In the genomic region with DNA sequence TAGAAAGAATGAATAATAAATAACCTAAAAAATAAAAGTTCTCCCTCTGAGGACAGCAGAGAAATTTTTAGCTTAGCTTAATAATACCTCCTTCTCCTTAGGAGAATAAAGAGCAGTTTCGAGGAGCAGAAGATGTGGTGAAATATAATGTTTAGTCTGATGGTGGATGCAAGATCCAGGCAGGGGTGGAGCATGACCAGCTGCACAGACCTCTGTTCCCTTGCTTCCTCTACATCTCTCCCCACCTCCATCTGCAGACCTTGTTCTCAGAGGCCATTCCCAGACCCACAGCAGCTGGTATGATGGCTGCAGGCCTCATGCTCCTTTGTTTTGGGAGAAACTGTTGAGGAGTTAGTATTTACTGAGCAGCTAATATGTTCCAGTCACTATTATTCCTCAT, we compare ENCODE assay signal across 10 cellular contexts. TPM values are rescaled to one million over a fixed set of nuclear protein-coding genes. Genes with fewer than 3 reads are reported as not detected.
A peak's percentile ranks its signal among the peaks of the same experiment; 100 is the strongest.
DNase-seq lines count a peak whose midpoint lies in the region; ATAC-seq and TF ChIP-seq lines count a peak whose summit lies in the region.
"Had no signal": no experiment of that assay in that cellular context is flagged by ENCODE, and none has a peak within 500 bp of the region (broad histone marks: within the 10 kb centered on the region; RNA-seq: fewer than 3 reads in every experiment).

No MANE protein-coding gene starts in this region.

- peaks cover 32% of the 10 kb centered on the region for H3K36me3 Mint-ChIP-seq in activated T-cell treated with anti-CD3 and anti-CD28 coated beads, Interleukin-2, amount 50 U/mL, for 24 hours (ENCODE audit: low read depth)
- peaks cover 23% of the 10 kb centered on the region for H3K36me3 Mint-ChIP-seq in activated naive CD8-positive, alpha-beta T cell treated with anti-CD3 and anti-CD28 coated beads, Interleukin-2, amount 50 U/mL, for 24 hours (ENCODE audit: low read depth)
- peaks cover 16% of the 10 kb centered on the region for H3K36me3 Mint-ChIP-seq in stimulated activated effector memory CD8-positive, alpha-beta T cell treated with anti-CD3 and anti-CD28 coated beads, Interleukin-12 subunit alpha, Interleukin-12 subunit beta, amount 100 ng/mL, for 72 hours
- H3K36me3 Mint-ChIP-seq in Calu3 (ENCODE audit: insufficient read depth, unreplicated experiment), result no peaks in the 10 kb centered on the region

- BruUV-seq in Calu3 (replicated peaks; lab: Mats Ljungman, UMichigan), result no TSS peak

- peaks cover 50% of the 10 kb centered on the region for H3K4me1 ChIP-seq in Loucy (ENCODE audit: insufficient read depth, low read length, poor library complexity, severe bottlenecking)

- H3K4me2 ChIP-seq in Loucy (ENCODE audit: low read depth, low read length, poor library complexity, severe bottlenecking), result peak overlapping the region; percentile 88

- CTCF ChIA-PET in Calu3 (lab: Charles Lee), result no interaction called here

- H3K27ac Mint-ChIP-seq in activated T-cell treated with anti-CD3 and anti-CD28 coated beads, Interleukin-2, amount 50 U/mL, for 24 hours, result peak overlapping the region; percentile 78
- peak overlapping the region; percentile 55 for H3K27ac Mint-ChIP-seq in activated naive CD8-positive, alpha-beta T cell treated with anti-CD3 and anti-CD28 coated beads, Interleukin-2, amount 50 U/mL, for 24 hours
- peak overlapping the region; percentile 74 for H3K27ac Mint-ChIP-seq in stimulated activated effector memory CD8-positive, alpha-beta T cell treated with anti-CD3 and anti-CD28 coated beads, Interleukin-12 subunit alpha, Interleukin-12 subunit beta, amount 100 ng/mL, for 72 hours
- H3K27ac Mint-ChIP-seq in Calu3 (ENCODE audit: unreplicated experiment), result no peak overlapping the region
- H3K27ac Mint-ChIP-seq: CD4-positive, alpha-beta T cell had no signal

- H3K4me1 Mint-ChIP-seq in activated T-cell treated with anti-CD3 and anti-CD28 coated beads, Interleukin-2, amount 50 U/mL, for 24 hours (ENCODE audit: low read depth), result peaks cover 58% of the 10 kb centered on the region
- H3K4me1 Mint-ChIP-seq in activated naive CD8-positive, alpha-beta T cell treated with anti-CD3 and anti-CD28 coated beads, Interleukin-2, amount 50 U/mL, for 24 hours, result peaks cover 61% of the 10 kb centered on the region
- peaks cover 21% of the 10 kb centered on the region for H3K4me1 Mint-ChIP-seq in stimulated activated effector memory CD8-positive, alpha-beta T cell treated with anti-CD3 and anti-CD28 coated beads, Interleukin-12 subunit alpha, Interleukin-12 subunit beta, amount 100 ng/mL, for 72 hours
- H3K4me1 Mint-ChIP-seq in Calu3 (ENCODE audit: low read depth, unreplicated experiment), result no peaks in the 10 kb centered on the region

- H3K9me2 ChIP-seq in Loucy (replicated peaks; ENCODE audit: low read depth, low read length), result no peaks in the 10 kb centered on the region

- H3F3A ChIP-seq in Loucy (ENCODE audit: low read depth), result no peaks in the 10 kb centered on the region

- TF ChIP-seq CTCF in Loucy (conservative IDR thresholded peaks at IDR 0.05; ENCODE audit: low read length) (no peak), Calu3 (IDR thresholded peaks at IDR 0.05; ENCODE audit: unreplicated experiment) (no peak)

- peak overlapping the region; percentile 90 for H3K4me3 ChIP-seq in Loucy (ENCODE audit: low read length, poor library complexity, severe bottlenecking)

- no peaks in the 10 kb centered on the region for H4K20me1 ChIP-seq in Loucy (ENCODE audit: insufficient read depth, low read length, poor library complexity, severe bottlenecking)

- H3K9ac ChIP-seq in Loucy (ENCODE audit: low read depth, low read length, poor library complexity, severe bottlenecking), result peak overlapping the region; percentile 91

- peaks cover 43% of the 10 kb centered on the region for H3K79me2 ChIP-seq in Loucy (ENCODE audit: insufficient read depth, low read length)

- no peaks in the 10 kb centered on the region for H3K27me3 ChIP-seq in Loucy (ENCODE audit: insufficient read depth, low read length, poor library complexity, severe bottlenecking)

- H3K9me3 ChIP-seq in Loucy (ENCODE audit: insufficient read depth, low read depth, low read length), result no peaks in the 10 kb centered on the region

- H3K36me3 ChIP-seq in Loucy (ENCODE audit: insufficient read depth, low read length), result no peaks in the 10 kb centered on the region

- H3K4me3 Mint-ChIP-seq in activated T-cell treated with anti-CD3 and anti-CD28 coated beads, Interleukin-2, amount 50 U/mL, for 24 hours, result no peak overlapping the region
- no peak overlapping the region for H3K4me3 Mint-ChIP-seq in activated naive CD8-positive, alpha-beta T cell treated with anti-CD3 and anti-CD28 coated beads, Interleukin-2, amount 50 U/mL, for 24 hours
- H3K4me3 Mint-ChIP-seq in stimulated activated effector memory CD8-positive, alpha-beta T cell treated with anti-CD3 and anti-CD28 coated beads, Interleukin-12 subunit alpha, Interleukin-12 subunit beta, amount 100 ng/mL, for 72 hours, result no peak overlapping the region
- no peak overlapping the region for H3K4me3 Mint-ChIP-seq in Calu3 (ENCODE audit: low read depth, unreplicated experiment)

- intact Hi-C loops in Calu3 (cut with micrococcal nuclease; ENCODE audit: unreplicated experiment), result no loop called here

- ATAC-seq in activated naive CD8-positive, alpha-beta T cell treated with anti-CD3 and anti-CD28 coated beads, Interleukin-2, amount 50 U/mL, for 24 hours, result no peak
- ATAC-seq in stimulated activated effector memory CD8-positive, alpha-beta T cell treated with anti-CD3 and anti-CD28 coated beads, Interleukin-12 subunit alpha, Interleukin-12 subunit beta, amount 100 ng/mL, for 72 hours, result no peak
- no peak for ATAC-seq in HG03108 (IDR thresholded peaks at IDR 0.05; ENCODE audit: unreplicated experiment)

- DNase-seq in activated T-cell treated with anti-CD3 and anti-CD28 coated beads, Interleukin-2, amount 50 U/mL, for 24 hours, result no peak
- no peak for DNase-seq in activated T-cell treated with anti-CD3 and anti-CD28 coated beads, Interleukin-2, amount 50 U/mL, for 48 hours
- DNase-seq in activated naive CD8-positive, alpha-beta T cell treated with anti-CD3 and anti-CD28 coated beads, Interleukin-2, amount 50 U/mL, for 24 hours, result no peak
- no peak for DNase-seq in stimulated activated effector memory CD8-positive, alpha-beta T cell treated with anti-CD3 and anti-CD28 coated beads, Interleukin-12 subunit alpha, Interleukin-12 subunit beta, amount 100 ng/mL, for 72 hours (ENCODE audit: low spot score in 2 of 2)
- DNase-seq in HuH-7.5 (ENCODE audit: low spot score) (no peak), Calu3 (no peak)
- DNase-seq: CD4-positive, alpha-beta T cell; trophoblast cell had no signal

- no peaks in the 10 kb centered on the region for H3K27me3 Mint-ChIP-seq in activated T-cell treated with anti-CD3 and anti-CD28 coated beads, Interleukin-2, amount 50 U/mL, for 24 hours
- no peaks in the 10 kb centered on the region for H3K27me3 Mint-ChIP-seq in activated naive CD8-positive, alpha-beta T cell treated with anti-CD3 and anti-CD28 coated beads, Interleukin-2, amount 50 U/mL, for 24 hours
- H3K27me3 Mint-ChIP-seq in Calu3 (ENCODE audit: unreplicated experiment), result no peaks in the 10 kb centered on the region
- H3K27me3 Mint-ChIP-seq: CD4-positive, alpha-beta T cell had no signal

- no peaks in the 10 kb centered on the region for H3K9me3 Mint-ChIP-seq in activated T-cell treated with anti-CD3 and anti-CD28 coated beads, Interleukin-2, amount 50 U/mL, for 24 hours
- no peaks in the 10 kb centered on the region for H3K9me3 Mint-ChIP-seq in activated naive CD8-positive, alpha-beta T cell treated with anti-CD3 and anti-CD28 coated beads, Interleukin-2, amount 50 U/mL, for 24 hours
- no peaks in the 10 kb centered on the region for H3K9me3 Mint-ChIP-seq in stimulated activated effector memory CD8-positive, alpha-beta T cell treated with anti-CD3 and anti-CD28 coated beads, Interleukin-12 subunit alpha, Interleukin-12 subunit beta, amount 100 ng/mL, for 72 hours
- no peaks in the 10 kb centered on the region for H3K9me3 Mint-ChIP-seq in Calu3 (ENCODE audit: low read depth, unreplicated experiment)
- H3K9me3 Mint-ChIP-seq: CD4-positive, alpha-beta T cell had no signal

- no peak overlapping the region for H2AFZ ChIP-seq in Loucy (ENCODE audit: low read length)

RNA-seq across cellular contexts. Expression of a gene that starts 1.5 kb away (rescaled TPM):
- 28.2 and 36.3 TPM in 2 replicates for total RNA-seq in Calu3 (2022)

RNA-seq across cellular contexts. Expression of a gene that starts 16.4 kb away (rescaled TPM):
- total RNA-seq in Calu3 (2022), result 16.9 and 17.6 TPM in 2 replicates

RNA-seq across cellular contexts. Expression of a gene that starts 35.6 kb away (rescaled TPM):
- 29.0 and 40.5 TPM in 2 replicates for total RNA-seq in Calu3 (2022)
